10 cellular contexts compared by ENCODE assay signal in genomic region chr11:118606157-118606843, GRCh38. TPM values are rescaled to one million over a fixed set of nuclear protein-coding genes. Genes with fewer than 3 reads are reported as not detected.
A peak's percentile ranks its signal among the peaks of the same experiment; 100 is the strongest.
DNase-seq lines count a peak whose midpoint lies in the region; ATAC-seq and TF ChIP-seq lines count a peak whose summit lies in the region.
"Had no signal": no experiment of that assay in that cellular context is flagged by ENCODE, and none has a peak within 500 bp of the region (broad histone marks: within the 10 kb centered on the region; RNA-seq: fewer than 3 reads in every experiment).

No MANE protein-coding gene starts in this region.

- H3K9ac ChIP-seq in duodenal mucosa (ENCODE audit: low read depth in 1 of 2, low read length in 2 of 2), result no peak overlapping the region

- WGBS in testis, 2 donors, result 44 to 56% methylated on average over 7 of the region's 7 CpGs

- intact Hi-C loops in testis (cut with DNase I; ENCODE audit: low total_unique reads), result no loop called here

- H3K4me3 ChIP-seq in duodenal mucosa (ENCODE audit: low read depth in 1 of 2, low read length in 2 of 2), result no peak overlapping the region
- H3K4me3 ChIP-seq in testis, result no peak overlapping the region

- TF ChIP-seq CTCF in mesothelial cell of epicardium (IDR thresholded peaks at IDR 0.05; ENCODE audit: unreplicated experiment) (no peak), testis (IDR thresholded peaks at IDR 0.05) (no peak)

- H3K27me3 ChIP-seq in duodenal mucosa (ENCODE audit: control insufficient read depth in 1 of 2, insufficient read depth in 2 of 2, low read length in 2 of 2) (peaks cover 21 to 22% of the 10 kb centered on the region in 2 donors), testis (no peaks in the 10 kb centered on the region)

- peak overlapping the region; percentile 76 for H3K27ac Mint-ChIP-seq in mesothelial cell of epicardium

- no peak for ATAC-seq in HG02798 (IDR thresholded peaks at IDR 0.05; ENCODE audit: poor library complexity, unreplicated experiment)
- ATAC-seq in GM18909 (IDR thresholded peaks at IDR 0.05; ENCODE audit: poor library complexity, unreplicated experiment), result no peak

- peaks cover 57% of the 10 kb centered on the region for H3K4me1 Mint-ChIP-seq in mesothelial cell of epicardium

- peak overlapping the region; percentile 31 for H3K27ac ChIP-seq in duodenal mucosa (ENCODE audit: low read depth, low read length)
- H3K27ac ChIP-seq in testis, result peak overlapping the region; percentile 33 to 97
- H3K27ac ChIP-seq: 22Rv1 had no signal

- H3K9me3 ChIP-seq in duodenal mucosa (ENCODE audit: control insufficient read depth in 1 of 2, low read length in 2 of 2) (no peaks in the 10 kb centered on the region), testis (no peaks in the 10 kb centered on the region)

- H3K4me3 Mint-ChIP-seq in mesothelial cell of epicardium, result peak overlapping the region; percentile 58

- H3K36me3 Mint-ChIP-seq in mesothelial cell of epicardium, result peaks cover 14% of the 10 kb centered on the region

- peak in 2 of 3 experiments; percentile 16 to 48 for DNase-seq in NCI-H1417 (lab: John Stamatoyannopoulos, UW)
- no peak for DNase-seq in NCI-H1417 treated with DMSO at 0.1 percent for 48 hours (lab: John Stamatoyannopoulos, UW)
- no peak for DNase-seq in mesothelial cell of epicardium (ENCODE audit: low spot score in 2 of 2, unreplicated experiment in 2 of 2)
- DNase-seq in testis, result no peak
- no peak for DNase-seq in NCI-H226
- DNase-seq: NCI-H1092 had no signal

- H3K36me3 ChIP-seq in duodenal mucosa (ENCODE audit: control insufficient read depth in 1 of 2, insufficient read depth in 2 of 2, low read length in 2 of 2) (peaks cover 5 to 16% of the 10 kb centered on the region in 2 donors), testis (ENCODE audit: low read depth, missing control alignments) (no peaks in the 10 kb centered on the region)

- H3K4me1 ChIP-seq in duodenal mucosa (ENCODE audit: control insufficient read depth in 1 of 2, insufficient read depth in 2 of 2, low read length in 2 of 2), result peaks cover 40 to 44% of the 10 kb centered on the region in 2 donors
- peaks cover 43% of the 10 kb centered on the region for H3K4me1 ChIP-seq in testis

- H3K27me3 Mint-ChIP-seq in mesothelial cell of epicardium (ENCODE audit: low read depth), result peaks cover 30% of the 10 kb centered on the region

- TF ChIP-seq POLR2A in testis (IDR thresholded peaks at IDR 0.05), result no peak

- no peaks in the 10 kb centered on the region for H3K9me3 Mint-ChIP-seq in mesothelial cell of epicardium

RNA-seq across cellular contexts. Expression of gene PHLDB1, which starts 1.1 kb away (rescaled TPM):
- total RNA-seq in mesothelial cell of epicardium (138 to 148 TPM (median 139 TPM) in 3 replicates), testis (100 to 1,000 TPM in 1 of 2 donors, 10 to 100 TPM in 1; 95.9 to 102 TPM)
- 51.1 TPM for polyA plus RNA-seq in testis (ENCODE audit: insufficient read depth, low read depth, low replicate concordance)

RNA-seq across cellular contexts. Expression of gene ARCN1, which starts 34.1 kb away (rescaled TPM):
- total RNA-seq in mesothelial cell of epicardium (139 to 144 TPM (median 140 TPM) in 3 replicates), testis (100 to 1,000 TPM; 107 TPM)
- 128 TPM for polyA plus RNA-seq in testis (ENCODE audit: insufficient read depth, low read depth, low replicate concordance)

RNA-seq across cellular contexts. Expression of gene IFT46, which starts 40.6 kb away (rescaled TPM):
- total RNA-seq in mesothelial cell of epicardium, result 22.3 to 24.1 TPM (median 23.7 TPM) in 3 replicates
- total RNA-seq in testis, result 10 to 100 TPM; 47.7 to 59.4 TPM
- 65.0 TPM for polyA plus RNA-seq in testis (ENCODE audit: insufficient read depth, low read depth, low replicate concordance)

Comparison
In these comparisons a context has a peak if more than half of its experiments do, and no peak if none do; other contexts are left out.
1. DNase-seq: peak in NCI-H1417 (2 of 3); none in NCI-H1417 treated with DMSO at 0.1 percent for 48 hours (single experiment), mesothelial cell of epicardium (0 of 2), testis (single experiment) and NCI-H226 (single experiment).